Comparison of ENCODE assay signal across 27 cellular contexts in genomic region chr1:118488776-118489175, GRCh38.
"Had no signal": no experiment of that assay in that cellular context is flagged by ENCODE, and none has a peak within 500 bp of the region (broad histone marks: within the 10 kb centered on the region; RNA-seq: fewer than 3 reads in every experiment).

No MANE protein-coding gene starts in this region.

- H3K4me1 ChIP-seq: heart left ventricle, left ventricle myocardium inferior, stomach, testis, thyroid gland, transverse colon, upper lobe of left lung had no signal

- H3K4me1 Mint-ChIP-seq: immature natural killer cell; memory B cell; naive thymus-derived CD8-positive, alpha-beta T cell; stimulated activated naive B cell treated with anti-CD40 and anti-IgM and Interleukin-4, amounts not matched to agents 10 μg/mL and 1 μg/mL and 100 μg/mL, for 72 hours had no signal

- ATAC-seq: heart left ventricle; left colon; naive thymus-derived CD8-positive, alpha-beta T cell; right cardiac atrium; sciatic nerve; stimulated activated naive B cell treated with anti-CD40 and anti-IgM and Interleukin-4, amounts not matched to agents 10 μg/mL and 1 μg/mL and 100 μg/mL, for 72 hours; stimulated activated naive CD8-positive, alpha-beta T cell treated with anti-CD3 and anti-CD28 coated beads, Interleukin-15, Interleukin-2, amounts not matched to agents 100 U/mL and 50 U/mL, for 24 hours had no signal

- H3K27ac ChIP-seq: heart left ventricle, left ventricle myocardium inferior, ovary, skin epidermis, stomach, testis, thyroid gland, transverse colon, upper lobe of left lung had no signal

- H3K36me3 Mint-ChIP-seq: immature natural killer cell; memory B cell; naive thymus-derived CD8-positive, alpha-beta T cell; stimulated activated naive B cell treated with anti-CD40 and anti-IgM and Interleukin-4, amounts not matched to agents 10 μg/mL and 1 μg/mL and 100 μg/mL, for 72 hours had no signal

- H3K4me3 ChIP-seq: heart left ventricle, left ventricle myocardium inferior, lung, ovary, skin epidermis, stomach, testis, thyroid gland, transverse colon, upper lobe of left lung had no signal

- H3K27me3 ChIP-seq: heart left ventricle, ovary, stomach, testis, thyroid gland, transverse colon, upper lobe of left lung had no signal

- FAIRE-seq: islet of Langerhans, kidney had no signal

- H3K9me3 Mint-ChIP-seq: stimulated activated naive B cell treated with anti-CD40 and anti-IgM and Interleukin-4, amounts not matched to agents 10 μg/mL and 1 μg/mL and 100 μg/mL, for 72 hours had no signal

- H3K27me3 Mint-ChIP-seq: naive thymus-derived CD8-positive, alpha-beta T cell; stimulated activated naive B cell treated with anti-CD40 and anti-IgM and Interleukin-4, amounts not matched to agents 10 μg/mL and 1 μg/mL and 100 μg/mL, for 72 hours had no signal

- H3K9me3 ChIP-seq: heart left ventricle, left ventricle myocardium inferior, ovary, stomach, testis, thyroid gland, transverse colon, upper lobe of left lung had no signal

- H3K27ac Mint-ChIP-seq: immature natural killer cell; memory B cell; naive thymus-derived CD8-positive, alpha-beta T cell; progenitor cell of endocrine pancreas; stimulated activated naive B cell treated with anti-CD40 and anti-IgM and Interleukin-4, amounts not matched to agents 10 μg/mL and 1 μg/mL and 100 μg/mL, for 72 hours had no signal

- H3K4me3 Mint-ChIP-seq: immature natural killer cell; memory B cell; naive thymus-derived CD8-positive, alpha-beta T cell; stimulated activated naive B cell treated with anti-CD40 and anti-IgM and Interleukin-4, amounts not matched to agents 10 μg/mL and 1 μg/mL and 100 μg/mL, for 72 hours had no signal

- H3K36me3 ChIP-seq: heart left ventricle, left ventricle myocardium inferior, ovary, stomach, thyroid gland, transverse colon, upper lobe of left lung had no signal

- DNase-seq: heart left ventricle; hypothalamus; immature natural killer cell; kidney; left colon; left ventricle myocardium inferior; naive thymus-derived CD8-positive, alpha-beta T cell; ovary; retina; right cardiac atrium; stimulated activated CD4-positive, alpha-beta T cell treated with anti-CD3 and anti-CD28 coated beads, Interleukin-12 subunit alpha, Interleukin-12 subunit beta, amount 100 ng/mL, for 4 hours; stimulated activated CD4-positive, alpha-beta T cell treated with anti-CD3 and anti-CD28 coated beads, Interleukin-15, amount 100 ng/mL, for 24 hours; stimulated activated CD4-positive, alpha-beta T cell treated with anti-CD3 and anti-CD28 coated beads, Interleukin-2, amount 100 ng/mL, for 24 hours; stimulated activated CD4-positive, alpha-beta T cell treated with anti-CD3 and anti-CD28 coated beads, Interleukin-4, amount 100 ng/mL, for 1 hour; stimulated activated naive B cell treated with anti-CD40 and anti-IgM and Interleukin-4, amounts not matched to agents 10 μg/mL and 1 μg/mL and 100 μg/mL, for 72 hours; stimulated activated naive CD8-positive, alpha-beta T cell treated with anti-CD3 and anti-CD28 coated beads, Interleukin-15, Interleukin-2, amounts not matched to agents 100 U/mL and 50 U/mL, for 24 hours; stomach; testis; thyroid gland; transverse colon; upper lobe of left lung had no signal
